1 cellular context compared by ENCODE assay signal in the genomic region with DNA sequence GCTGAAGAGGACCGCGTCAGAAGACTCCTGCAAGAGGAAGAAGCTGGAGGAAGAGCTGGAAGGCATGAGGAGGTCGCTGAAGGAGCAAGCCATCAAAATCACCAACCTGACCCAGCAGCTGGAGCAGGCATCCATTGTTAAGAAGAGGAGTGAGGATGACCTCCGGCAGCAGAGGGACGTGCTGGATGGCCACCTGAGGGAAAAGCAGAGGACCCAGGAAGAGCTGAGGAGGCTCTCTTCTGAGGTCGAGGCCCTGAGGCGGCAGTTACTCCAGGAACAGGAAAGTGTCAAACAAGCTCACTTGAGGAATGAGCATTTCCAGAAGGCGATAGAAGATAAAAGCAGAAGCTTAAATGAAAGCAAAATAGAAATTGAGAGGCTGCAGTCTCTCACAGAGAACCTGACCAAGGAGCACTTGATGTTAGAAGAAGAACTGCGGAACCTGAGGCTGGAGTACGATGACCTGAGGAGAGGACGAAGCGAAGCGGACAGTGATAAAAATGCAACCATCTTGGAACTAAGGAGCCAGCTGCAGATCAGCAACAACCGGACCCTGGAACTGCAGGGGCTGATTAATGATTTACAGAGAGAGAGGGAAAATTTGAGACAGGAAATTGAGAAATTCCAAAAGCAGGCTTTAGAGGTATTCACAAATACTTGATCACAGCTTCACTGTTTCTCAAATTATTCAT.
A peak's percentile ranks its signal among the peaks of the same experiment; 100 is the strongest.
TF ChIP-seq lines count a peak whose summit lies in the region.

No MANE protein-coding gene starts in this region.

TF ChIP-seq in HepG2, 621 proteins besides CTCF, POLR2A, EP300 and RAD21 (continued from another document and continues in another):
- 0 out of 2 replicates have a peak, but pooled peaks have one; percentile 47 for TF ChIP-seq BRCA1 (CRISPR knock-in tag; IDR thresholded peaks at IDR 0.05)
- no peak for TF ChIP-seq ZFP36L1 (CRISPR knock-in tag; IDR thresholded peaks at IDR 0.05)
- TF ChIP-seq ZFP36L2 (CRISPR knock-in tag; IDR thresholded peaks at IDR 0.05): no peak
- peak; percentile 35; the same call in 1 of the 2 replicates for TF ChIP-seq EEA1 (CRISPR knock-in tag; IDR thresholded peaks at IDR 0.05; ENCODE audit: borderline replicate concordance)
- no peak for TF ChIP-seq SRF (IDR thresholded peaks at IDR 0.05; ENCODE audit: low read depth, low read length)
- peak; percentile 26; the same call in 1 of the 2 replicates for TF ChIP-seq YEATS4 (CRISPR knock-in tag; IDR thresholded peaks at IDR 0.05; ENCODE audit: borderline replicate concordance)
- no peak for TF ChIP-seq HOXA9 (CRISPR knock-in tag; IDR thresholded peaks at IDR 0.05; ENCODE audit: borderline replicate concordance)
- TF ChIP-seq, protein P1, sequence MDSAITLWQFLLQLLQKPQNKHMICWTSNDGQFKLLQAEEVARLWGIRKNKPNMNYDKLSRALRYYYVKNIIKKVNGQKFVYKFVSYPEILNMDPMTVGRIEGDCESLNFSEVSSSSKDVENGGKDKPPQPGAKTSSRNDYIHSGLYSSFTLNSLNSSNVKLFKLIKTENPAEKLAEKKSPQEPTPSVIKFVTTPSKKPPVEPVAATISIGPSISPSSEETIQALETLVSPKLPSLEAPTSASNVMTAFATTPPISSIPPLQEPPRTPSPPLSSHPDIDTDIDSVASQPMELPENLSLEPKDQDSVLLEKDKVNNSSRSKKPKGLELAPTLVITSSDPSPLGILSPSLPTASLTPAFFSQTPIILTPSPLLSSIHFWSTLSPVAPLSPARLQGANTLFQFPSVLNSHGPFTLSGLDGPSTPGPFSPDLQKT (CRISPR knock-in tag; IDR thresholded peaks at IDR 0.05; ENCODE audit: borderline replicate concordance): no peak
- peak; percentile 100 for TF ChIP-seq HNRNPUL1 (IDR thresholded peaks at IDR 0.05; ENCODE audit: low read depth, low read length)
- no peak for TF ChIP-seq MZF1 (CRISPR knock-in tag; IDR thresholded peaks at IDR 0.05; ENCODE audit: borderline replicate concordance)
- TF ChIP-seq ZNF124 (CRISPR knock-in tag; IDR thresholded peaks at IDR 0.05): 0 out of 2 replicates have a peak, but pooled peaks have one; percentile 30
- TF ChIP-seq ZNF253 (CRISPR knock-in tag; IDR thresholded peaks at IDR 0.05; ENCODE audit: borderline replicate concordance): no peak
- TF ChIP-seq ELF4 (CRISPR knock-in tag; IDR thresholded peaks at IDR 0.05; ENCODE audit: borderline replicate concordance): no peak
- TF ChIP-seq, protein P2, sequence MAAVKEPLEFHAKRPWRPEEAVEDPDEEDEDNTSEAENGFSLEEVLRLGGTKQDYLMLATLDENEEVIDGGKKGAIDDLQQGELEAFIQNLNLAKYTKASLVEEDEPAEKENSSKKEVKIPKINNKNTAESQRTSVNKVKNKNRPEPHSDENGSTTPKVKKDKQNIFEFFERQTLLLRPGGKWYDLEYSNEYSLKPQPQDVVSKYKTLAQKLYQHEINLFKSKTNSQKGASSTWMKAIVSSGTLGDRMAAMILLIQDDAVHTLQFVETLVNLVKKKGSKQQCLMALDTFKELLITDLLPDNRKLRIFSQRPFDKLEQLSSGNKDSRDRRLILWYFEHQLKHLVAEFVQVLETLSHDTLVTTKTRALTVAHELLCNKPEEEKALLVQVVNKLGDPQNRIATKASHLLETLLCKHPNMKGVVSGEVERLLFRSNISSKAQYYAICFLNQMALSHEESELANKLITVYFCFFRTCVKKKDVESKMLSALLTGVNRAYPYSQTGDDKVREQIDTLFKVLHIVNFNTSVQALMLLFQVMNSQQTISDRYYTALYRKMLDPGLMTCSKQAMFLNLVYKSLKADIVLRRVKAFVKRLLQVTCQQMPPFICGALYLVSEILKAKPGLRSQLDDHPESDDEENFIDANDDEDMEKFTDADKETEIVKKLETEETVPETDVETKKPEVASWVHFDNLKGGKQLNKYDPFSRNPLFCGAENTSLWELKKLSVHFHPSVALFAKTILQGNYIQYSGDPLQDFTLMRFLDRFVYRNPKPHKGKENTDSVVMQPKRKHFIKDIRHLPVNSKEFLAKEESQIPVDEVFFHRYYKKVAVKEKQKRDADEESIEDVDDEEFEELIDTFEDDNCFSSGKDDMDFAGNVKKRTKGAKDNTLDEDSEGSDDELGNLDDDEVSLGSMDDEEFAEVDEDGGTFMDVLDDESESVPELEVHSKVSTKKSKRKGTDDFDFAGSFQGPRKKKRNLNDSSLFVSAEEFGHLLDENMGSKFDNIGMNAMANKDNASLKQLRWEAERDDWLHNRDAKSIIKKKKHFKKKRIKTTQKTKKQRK (IDR thresholded peaks at IDR 0.05; ENCODE audit: low read length): no peak
- peak; percentile 71 for TF ChIP-seq HOXA3 (CRISPR knock-in tag; IDR thresholded peaks at IDR 0.05)
- TF ChIP-seq ZBTB8A (CRISPR knock-in tag; IDR thresholded peaks at IDR 0.05; ENCODE audit: borderline replicate concordance, low read depth): no peak
- TF ChIP-seq RORA (CRISPR knock-in tag; IDR thresholded peaks at IDR 0.05): no peak
- TF ChIP-seq, protein P3, sequence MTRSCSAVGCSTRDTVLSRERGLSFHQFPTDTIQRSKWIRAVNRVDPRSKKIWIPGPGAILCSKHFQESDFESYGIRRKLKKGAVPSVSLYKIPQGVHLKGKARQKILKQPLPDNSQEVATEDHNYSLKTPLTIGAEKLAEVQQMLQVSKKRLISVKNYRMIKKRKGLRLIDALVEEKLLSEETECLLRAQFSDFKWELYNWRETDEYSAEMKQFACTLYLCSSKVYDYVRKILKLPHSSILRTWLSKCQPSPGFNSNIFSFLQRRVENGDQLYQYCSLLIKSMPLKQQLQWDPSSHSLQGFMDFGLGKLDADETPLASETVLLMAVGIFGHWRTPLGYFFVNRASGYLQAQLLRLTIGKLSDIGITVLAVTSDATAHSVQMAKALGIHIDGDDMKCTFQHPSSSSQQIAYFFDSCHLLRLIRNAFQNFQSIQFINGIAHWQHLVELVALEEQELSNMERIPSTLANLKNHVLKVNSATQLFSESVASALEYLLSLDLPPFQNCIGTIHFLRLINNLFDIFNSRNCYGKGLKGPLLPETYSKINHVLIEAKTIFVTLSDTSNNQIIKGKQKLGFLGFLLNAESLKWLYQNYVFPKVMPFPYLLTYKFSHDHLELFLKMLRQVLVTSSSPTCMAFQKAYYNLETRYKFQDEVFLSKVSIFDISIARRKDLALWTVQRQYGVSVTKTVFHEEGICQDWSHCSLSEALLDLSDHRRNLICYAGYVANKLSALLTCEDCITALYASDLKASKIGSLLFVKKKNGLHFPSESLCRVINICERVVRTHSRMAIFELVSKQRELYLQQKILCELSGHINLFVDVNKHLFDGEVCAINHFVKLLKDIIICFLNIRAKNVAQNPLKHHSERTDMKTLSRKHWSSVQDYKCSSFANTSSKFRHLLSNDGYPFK (CRISPR knock-in tag; IDR thresholded peaks at IDR 0.05; ENCODE audit: borderline replicate concordance): peak; percentile 59; the same call in 1 of the 2 replicates
- TF ChIP-seq ZNF570 (CRISPR knock-in tag; IDR thresholded peaks at IDR 0.05; ENCODE audit: borderline replicate concordance): no peak
- TF ChIP-seq HNRNPLL (IDR thresholded peaks at IDR 0.05; ENCODE audit: low read depth, low read length, poor library complexity, severe bottlenecking): no peak
- TF ChIP-seq, protein P4, sequence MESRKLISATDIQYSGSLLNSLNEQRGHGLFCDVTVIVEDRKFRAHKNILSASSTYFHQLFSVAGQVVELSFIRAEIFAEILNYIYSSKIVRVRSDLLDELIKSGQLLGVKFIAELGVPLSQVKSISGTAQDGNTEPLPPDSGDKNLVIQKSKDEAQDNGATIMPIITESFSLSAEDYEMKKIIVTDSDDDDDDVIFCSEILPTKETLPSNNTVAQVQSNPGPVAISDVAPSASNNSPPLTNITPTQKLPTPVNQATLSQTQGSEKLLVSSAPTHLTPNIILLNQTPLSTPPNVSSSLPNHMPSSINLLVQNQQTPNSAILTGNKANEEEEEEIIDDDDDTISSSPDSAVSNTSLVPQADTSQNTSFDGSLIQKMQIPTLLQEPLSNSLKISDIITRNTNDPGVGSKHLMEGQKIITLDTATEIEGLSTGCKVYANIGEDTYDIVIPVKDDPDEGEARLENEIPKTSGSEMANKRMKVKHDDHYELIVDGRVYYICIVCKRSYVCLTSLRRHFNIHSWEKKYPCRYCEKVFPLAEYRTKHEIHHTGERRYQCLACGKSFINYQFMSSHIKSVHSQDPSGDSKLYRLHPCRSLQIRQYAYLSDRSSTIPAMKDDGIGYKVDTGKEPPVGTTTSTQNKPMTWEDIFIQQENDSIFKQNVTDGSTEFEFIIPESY (CRISPR knock-in tag; IDR thresholded peaks at IDR 0.05): no peak; the same call in 1 of the 2 replicates
- no peak for TF ChIP-seq NR2F2 (IDR thresholded peaks at IDR 0.05; ENCODE audit: borderline replicate concordance, low read depth)
- TF ChIP-seq KAT8 (CRISPR knock-in tag; IDR thresholded peaks at IDR 0.05): peak; percentile 51; the same call in 1 of the 2 replicates
- TF ChIP-seq PITX1 (CRISPR knock-in tag; IDR thresholded peaks at IDR 0.05): no peak
- TF ChIP-seq ZNF549 (CRISPR knock-in tag; IDR thresholded peaks at IDR 0.05): no peak
- no peak for TF ChIP-seq MYNN (CRISPR knock-in tag; IDR thresholded peaks at IDR 0.05; ENCODE audit: low read depth)
- no peak for TF ChIP-seq RNF2 (conservative IDR thresholded peaks at IDR 0.05; ENCODE audit: low read depth)
- TF ChIP-seq SOX6 (IDR thresholded peaks at IDR 0.05): no peak
- TF ChIP-seq SOX6 (CRISPR knock-in tag; IDR thresholded peaks at IDR 0.05): no peak
- no peak for TF ChIP-seq ZNF747 (CRISPR knock-in tag; IDR thresholded peaks at IDR 0.05; ENCODE audit: borderline replicate concordance)
- no peak for TF ChIP-seq SIN3A (IDR thresholded peaks at IDR 0.05; ENCODE audit: borderline replicate concordance, low read depth, low read length)
- TF ChIP-seq, protein P5, sequence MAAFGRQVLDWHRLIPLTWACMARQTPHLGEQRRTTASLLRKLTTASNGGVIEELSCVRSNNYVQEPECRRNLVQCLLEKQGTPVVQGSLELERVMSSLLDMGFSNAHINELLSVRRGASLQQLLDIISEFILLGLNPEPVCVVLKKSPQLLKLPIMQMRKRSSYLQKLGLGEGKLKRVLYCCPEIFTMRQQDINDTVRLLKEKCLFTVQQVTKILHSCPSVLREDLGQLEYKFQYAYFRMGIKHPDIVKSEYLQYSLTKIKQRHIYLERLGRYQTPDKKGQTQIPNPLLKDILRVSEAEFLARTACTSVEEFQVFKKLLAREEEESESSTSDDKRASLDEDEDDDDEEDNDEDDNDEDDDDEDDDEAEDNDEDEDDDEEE (CRISPR knock-in tag; IDR thresholded peaks at IDR 0.05): no peak
- TF ChIP-seq FOXM1 (CRISPR knock-in tag; IDR thresholded peaks at IDR 0.05): no peak
- TF ChIP-seq, protein P6, sequence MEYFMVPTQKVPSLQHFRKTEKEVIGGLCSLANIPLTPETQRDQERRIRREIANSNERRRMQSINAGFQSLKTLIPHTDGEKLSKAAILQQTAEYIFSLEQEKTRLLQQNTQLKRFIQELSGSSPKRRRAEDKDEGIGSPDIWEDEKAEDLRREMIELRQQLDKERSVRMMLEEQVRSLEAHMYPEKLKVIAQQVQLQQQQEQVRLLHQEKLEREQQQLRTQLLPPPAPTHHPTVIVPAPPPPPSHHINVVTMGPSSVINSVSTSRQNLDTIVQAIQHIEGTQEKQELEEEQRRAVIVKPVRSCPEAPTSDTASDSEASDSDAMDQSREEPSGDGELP (IDR thresholded peaks at IDR 0.05; ENCODE audit: borderline replicate concordance, low read depth): peak; percentile 51; the same call in 1 of the 2 replicates
- no peak for TF ChIP-seq ARNT2 (CRISPR knock-in tag; IDR thresholded peaks at IDR 0.05; ENCODE audit: low read depth)
- TF ChIP-seq CEBPB (IDR thresholded peaks at IDR 0.05; ENCODE audit: borderline replicate concordance, low read depth, low read length): no peak
- no peak for TF ChIP-seq SAFB2 (CRISPR knock-in tag; IDR thresholded peaks at IDR 0.05; ENCODE audit: borderline replicate concordance, low read depth)
- no peak for TF ChIP-seq ZNF180 (CRISPR knock-in tag; IDR thresholded peaks at IDR 0.05; ENCODE audit: borderline replicate concordance, low read depth)
- TF ChIP-seq, protein P7, sequence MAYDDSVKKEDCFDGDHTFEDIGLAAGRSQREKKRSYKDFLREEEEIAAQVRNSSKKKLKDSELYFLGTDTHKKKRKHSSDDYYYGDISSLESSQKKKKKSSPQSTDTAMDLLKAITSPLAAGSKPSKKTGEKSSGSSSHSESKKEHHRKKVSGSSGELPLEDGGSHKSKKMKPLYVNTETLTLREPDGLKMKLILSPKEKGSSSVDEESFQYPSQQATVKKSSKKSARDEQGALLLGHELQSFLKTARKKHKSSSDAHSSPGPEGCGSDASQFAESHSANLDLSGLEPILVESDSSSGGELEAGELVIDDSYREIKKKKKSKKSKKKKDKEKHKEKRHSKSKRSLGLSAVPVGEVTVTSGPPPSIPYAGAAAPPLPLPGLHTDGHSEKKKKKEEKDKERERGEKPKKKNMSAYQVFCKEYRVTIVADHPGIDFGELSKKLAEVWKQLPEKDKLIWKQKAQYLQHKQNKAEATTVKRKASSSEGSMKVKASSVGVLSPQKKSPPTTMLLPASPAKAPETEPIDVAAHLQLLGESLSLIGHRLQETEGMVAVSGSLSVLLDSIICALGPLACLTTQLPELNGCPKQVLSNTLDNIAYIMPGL (CRISPR knock-in tag; IDR thresholded peaks at IDR 0.05; ENCODE audit: borderline replicate concordance in 1 of 2, low read depth in 1 of 2): 0 out of 4 replicates have a peak, but pooled peaks have one; percentile 31 to 39
- no peak for TF ChIP-seq ZNF383 (CRISPR knock-in tag; IDR thresholded peaks at IDR 0.05; ENCODE audit: borderline replicate concordance)
- TF ChIP-seq NFYC (CRISPR knock-in tag; IDR thresholded peaks at IDR 0.05): no peak
- no peak for TF ChIP-seq ZNF207 (IDR thresholded peaks at IDR 0.05; ENCODE audit: borderline replicate concordance)
- no peak for TF ChIP-seq KDM3A (CRISPR knock-in tag; IDR thresholded peaks at IDR 0.05; ENCODE audit: low read depth)
- no peak for TF ChIP-seq ZFP90 (CRISPR knock-in tag; IDR thresholded peaks at IDR 0.05; ENCODE audit: borderline replicate concordance)
- TF ChIP-seq RBAK (CRISPR knock-in tag; IDR thresholded peaks at IDR 0.05): no peak
- no peak for TF ChIP-seq HNF4G (IDR thresholded peaks at IDR 0.05; ENCODE audit: borderline replicate concordance, low read depth, low read length)
- no peak for TF ChIP-seq HNF4G (CRISPR knock-in tag; IDR thresholded peaks at IDR 0.05; ENCODE audit: borderline replicate concordance, low read depth)
- no peak for TF ChIP-seq ZNF75D (CRISPR knock-in tag; IDR thresholded peaks at IDR 0.05; ENCODE audit: borderline replicate concordance)
- TF ChIP-seq NFE2L2 (IDR thresholded peaks at IDR 0.05; ENCODE audit: low read length): no peak
- TF ChIP-seq HNF4A (CRISPR knock-in tag; IDR thresholded peaks at IDR 0.05): peak; percentile 28; the same call in 1 of the 2 replicates
- TF ChIP-seq DR1 (CRISPR knock-in tag; IDR thresholded peaks at IDR 0.05): no peak
- no peak for TF ChIP-seq DNMT3B (CRISPR knock-in tag; conservative IDR thresholded peaks at IDR 0.05)
- no peak for TF ChIP-seq NPAS2 (CRISPR knock-in tag; IDR thresholded peaks at IDR 0.05; ENCODE audit: borderline replicate concordance)
- no peak for TF ChIP-seq DNMT1 (CRISPR knock-in tag; IDR thresholded peaks at IDR 0.05)
- peak; percentile 34 for TF ChIP-seq ASH2L (IDR thresholded peaks at IDR 0.05; ENCODE audit: insufficient read length, low read depth, low read length)
- TF ChIP-seq, protein P8, sequence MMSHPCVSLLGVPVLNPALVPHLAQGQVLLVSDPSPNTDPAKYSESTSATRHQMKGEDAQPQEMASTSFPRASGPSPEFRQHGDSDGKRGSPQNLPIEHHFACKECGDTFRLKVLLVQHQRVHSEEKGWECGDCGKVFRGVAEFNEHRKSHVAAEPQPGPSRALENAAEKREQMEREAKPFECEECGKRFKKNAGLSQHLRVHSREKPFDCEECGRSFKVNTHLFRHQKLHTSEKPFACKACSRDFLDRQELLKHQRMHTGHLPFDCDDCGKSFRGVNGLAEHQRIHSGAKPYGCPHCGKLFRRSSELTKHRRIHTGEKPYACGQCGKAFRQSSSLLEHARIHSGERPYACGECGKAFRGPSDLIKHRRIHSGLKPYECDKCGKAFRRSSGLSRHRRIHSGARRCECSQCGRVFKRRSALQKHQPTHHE (CRISPR knock-in tag; IDR thresholded peaks at IDR 0.05; ENCODE audit: borderline replicate concordance): no peak
